ENCODE assay signal across 8 cellular contexts in the genomic region with DNA sequence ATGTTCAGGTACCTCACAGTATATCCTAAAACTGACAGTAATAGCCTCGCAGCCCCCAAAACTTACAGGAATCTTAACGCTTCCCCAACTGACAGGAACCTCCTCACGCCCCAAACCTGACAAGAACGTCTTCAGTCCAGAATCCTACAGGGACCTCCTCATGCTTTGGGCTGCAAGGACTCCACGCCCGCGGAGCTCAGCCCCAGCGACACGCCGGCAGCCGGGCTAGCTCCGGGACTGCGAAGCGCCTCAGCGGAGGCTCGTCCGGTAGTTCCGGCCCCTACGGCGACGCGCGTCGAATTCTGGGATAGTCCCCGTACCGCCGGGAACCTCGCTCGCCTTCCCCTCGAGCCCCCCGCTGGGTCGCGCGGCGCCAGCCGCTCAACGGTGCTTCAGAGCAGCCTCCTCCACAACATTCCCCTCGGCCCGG. TPM values are rescaled to one million over a fixed set of nuclear protein-coding genes. Genes with fewer than 3 reads are reported as not detected.
DNase-seq lines count a peak whose midpoint lies in the region; ATAC-seq, FAIRE-seq and TF ChIP-seq lines count a peak whose summit lies in the region.

No MANE protein-coding gene starts in this region.

- WGBS in IMR-90 (ENCODE audit: extremely low coverage in 2 of 2, insufficient read length in 1 of 2), 2 experiments: 48% methylated on average over 33 of the region's 39 CpGs; no CpG with 5 or more reads in 1 of the 2 experiments
- WGBS in thyroid gland, 2 donors: 0% methylated on average over 2 of the region's 39 CpGs; no CpG with 5 or more reads in 1 of the 2 donors

- peak overlapping the region; percentile 62 for H4K91ac ChIP-seq in IMR-90 (ENCODE audit: insufficient read depth, low read depth, low read length)

- peak overlapping the region; percentile 96 for H2AFZ ChIP-seq in IMR-90 (replicated peaks; ENCODE audit: low read length, poor library complexity)

- H3K27ac Mint-ChIP-seq in activated CD4-positive, alpha-beta T cell treated with anti-CD3 and anti-CD28 coated beads, Interleukin-2, amount 10 ng/mL, durations not matched to agents 24 days and 14 days: peak overlapping the region; percentile 98

- H3K4me1 ChIP-seq in IMR-90 (ENCODE audit: control insufficient read depth, insufficient read depth, low read length) (no peaks in the 10 kb centered on the region; the same call in 1 of the 2 replicates), muscle layer of colon (ENCODE audit: insufficient read depth, low read length) (no peaks in the 10 kb centered on the region), thyroid gland (peaks cover 0 to 6% of the 10 kb centered on the region in 2 donors)

- ATAC-seq in GM21390 (IDR thresholded peaks at IDR 0.05; ENCODE audit: unreplicated experiment) (peak; percentile 12), IMR-90 (ENCODE audit: low read depth) (peak; percentile 24)

- H2BK20ac ChIP-seq in IMR-90 (ENCODE audit: low read depth, low read length): no peak overlapping the region

- peak overlapping the region; percentile 78 for H3K18ac ChIP-seq in IMR-90 (ENCODE audit: low read depth, low read length)

- no TSS peak for BruUV-seq in IMR-90 (replicated peaks; lab: Mats Ljungman, UMichigan)

- no peaks in the 10 kb centered on the region for H3K9me3 ChIP-seq in IMR-90 (ENCODE audit: control insufficient read depth, insufficient read depth, low read length)
- no peaks in the 10 kb centered on the region for H3K9me3 ChIP-seq in muscle layer of colon (ENCODE audit: low read length)
- no peaks in the 10 kb centered on the region for H3K9me3 ChIP-seq in thyroid gland

- H2AK5ac ChIP-seq in IMR-90 (ENCODE audit: low read depth, low read length): no peak overlapping the region

- H3K9me3 Mint-ChIP-seq in activated CD4-positive, alpha-beta T cell treated with anti-CD3 and anti-CD28 coated beads, Interleukin-2, amount 10 ng/mL, durations not matched to agents 24 days and 14 days: no peaks in the 10 kb centered on the region

- peak overlapping the region; percentile 91 for H3K9ac ChIP-seq in IMR-90 (ENCODE audit: low read depth, low read length)
- H3K9ac ChIP-seq in muscle layer of colon (ENCODE audit: low read length): peak overlapping the region; percentile 29

- H3K9me1 ChIP-seq in IMR-90 (ENCODE audit: insufficient read depth, low read length): 0 out of 2 replicates have a peak, but pooled peaks cover 4% of the 10 kb centered on the region

- POLR2A ChIA-PET in IMR-90 (lab: Charles Lee; ENCODE audit: unreplicated experiment): interaction anchor here (0.5 kb wide), 1 partner anchor 300 kb away, joined by 4 read pairs; no protein-coding TSS in a partner anchor

- H3K27ac ChIP-seq in IMR-90 (ENCODE audit: insufficient read depth, low read length): peak overlapping the region; percentile 91
- H3K27ac ChIP-seq in muscle layer of colon (ENCODE audit: low read depth, low read length): peak overlapping the region; percentile 80
- peak overlapping the region; percentile 85 to 96 (median 86) for H3K27ac ChIP-seq in thyroid gland

- DNase-seq in GM04503 (ENCODE audit: low read depth): peak; percentile 3
- peak; percentile 10 for DNase-seq in IMR-90
- DNase-seq in activated CD4-positive, alpha-beta T cell treated with anti-CD3 and anti-CD28 coated beads, Interleukin-2, amount 10 ng/mL, durations not matched to agents 24 days and 14 days: peak; percentile 83
- DNase-seq in epithelial cell of proximal tubule (ENCODE audit: low read depth): no peak
- DNase-seq in thyroid gland: peak; percentile 30
- no peak for DNase-seq in D721Med (ENCODE audit: insufficient read length, low spot score)

- H3K4me3 ChIP-seq in IMR-90 (ENCODE audit: insufficient read depth, low read depth, low read length) (peak overlapping the region; percentile 100), epithelial cell of proximal tubule (ENCODE audit: low read depth, low read length) (peak overlapping the region; percentile 79), muscle layer of colon (ENCODE audit: low read depth in 1 of 2, low read length in 2 of 2) (peak overlapping the region; percentile 55 to 57), thyroid gland (replicated peaks in 1 of 3) (peak overlapping the region in 2 of 3 donors; percentile 42 to 68)

- intact Hi-C loops in IMR-90 (cut with micrococcal nuclease): loop anchor here (2.0 to 5.0 kb wide), 2 partner anchors 139 to 361 kb away; partner anchors contain the start of gene FAM120C
- intact Hi-C loops in activated CD4-positive, alpha-beta T cell treated with anti-CD3 and anti-CD28 coated beads, Interleukin-2, amount 10 ng/mL, durations not matched to agents 24 days and 14 days (cut with micrococcal nuclease): loop anchor here (1.0 to 10.0 kb wide), 9 partner anchors 135 to 1119 kb away; partner anchors contain the start of genes FAM120C, RIBC1, SMC1A and TSPYL2
- intact Hi-C loops in thyroid gland (cut with DNase I): no loop called here

- H3K36me3 ChIP-seq in IMR-90 (ENCODE audit: control insufficient read depth, insufficient read depth, low read length) (peaks cover 3% of the 10 kb centered on the region), muscle layer of colon (ENCODE audit: insufficient read depth, low read length) (peaks cover 5% of the 10 kb centered on the region), thyroid gland (peaks cover 0 to 9% of the 10 kb centered on the region in 2 donors)

- TF ChIP-seq RAD21 in IMR-90 (IDR thresholded peaks at IDR 0.05; ENCODE audit: low read length): no peak

- peak overlapping the region; percentile 45 for H3K4ac ChIP-seq in IMR-90 (ENCODE audit: low read depth, low read length)

- peak overlapping the region; percentile 83 for H2BK5ac ChIP-seq in IMR-90 (ENCODE audit: low read depth, low read length, poor library complexity, severe bottlenecking)

- H3K79me1 ChIP-seq in IMR-90 (ENCODE audit: low read depth in 1 of 2, low read length in 2 of 2): peaks cover 0 to 6% of the 10 kb centered on the region in 2 experiments; a peak in 1 of 4 replicates

- dilution Hi-C loops in IMR-90 (cut with HindIII; ENCODE audit: low sequenced_read_pairs, unreplicated experiment): no loop called here

- peak overlapping the region; percentile 98 for H3K4me2 ChIP-seq in IMR-90 (ENCODE audit: low read depth, low read length)

- H2AK9ac ChIP-seq in IMR-90 (replicated peaks; ENCODE audit: low read depth, low read length, poor library complexity): peak overlapping the region; percentile 92

- H3K23ac ChIP-seq in IMR-90 (ENCODE audit: low read depth, low read length): peak overlapping the region; percentile 89

- TF ChIP-seq CTCF in IMR-90 (conservative IDR thresholded peaks at IDR 0.05; ENCODE audit: low read depth, low read length) (no peak), epithelial cell of proximal tubule (conservative IDR thresholded peaks at IDR 0.05; ENCODE audit: low read depth, low read length) (no peak), thyroid gland (IDR thresholded peaks at IDR 0.05) (no peak), D721Med (IDR thresholded peaks at IDR 0.05; ENCODE audit: insufficient read depth, missing control alignments) (no peak)

- H3K27me3 ChIP-seq in IMR-90 (ENCODE audit: control insufficient read depth, insufficient read depth, low read length) (no peaks in the 10 kb centered on the region), muscle layer of colon (ENCODE audit: control insufficient read depth in 1 of 2, insufficient read depth in 2 of 2, low read length in 2 of 2) (peaks cover 0 to 1% of the 10 kb centered on the region in 2 donors), thyroid gland (no peaks in the 10 kb centered on the region)

- peaks cover 22% of the 10 kb centered on the region for H3K36me3 Mint-ChIP-seq in activated CD4-positive, alpha-beta T cell treated with anti-CD3 and anti-CD28 coated beads, Interleukin-2, amount 10 ng/mL, durations not matched to agents 24 days and 14 days (ENCODE audit: low read depth)

- FAIRE-seq in D721Med (lab: Jason Lieb, UNC): no peak

- peak overlapping the region; percentile 12 for H3K14ac ChIP-seq in IMR-90 (replicated peaks; ENCODE audit: low read depth, low read length)

- H4K8ac ChIP-seq in IMR-90 (ENCODE audit: low read depth in 2 of 2, low read length in 2 of 2): peak overlapping the region; percentile 46 to 87; a peak in 3 of 4 replicates

- H4K20me1 ChIP-seq in IMR-90 (ENCODE audit: insufficient read depth, low read length): no peaks in the 10 kb centered on the region

- TF ChIP-seq POLR2A in IMR-90 (IDR thresholded peaks at IDR 0.05; ENCODE audit: low read depth, low read length): no peak
- no peak for TF ChIP-seq POLR2A in thyroid gland (IDR thresholded peaks at IDR 0.05)

- CTCF ChIA-PET in IMR-90 (lab: Yijun Ruan, JAX): no interaction called here

- H3K56ac ChIP-seq in IMR-90 (ENCODE audit: extremely low read depth, insufficient read depth, low read length): peak overlapping the region; percentile 82; the same call in 1 of the 2 replicates

- H3K4me1 Mint-ChIP-seq in activated CD4-positive, alpha-beta T cell treated with anti-CD3 and anti-CD28 coated beads, Interleukin-2, amount 10 ng/mL, durations not matched to agents 24 days and 14 days: peaks cover 16% of the 10 kb centered on the region

- no peaks in the 10 kb centered on the region for H3K27me3 Mint-ChIP-seq in activated CD4-positive, alpha-beta T cell treated with anti-CD3 and anti-CD28 coated beads, Interleukin-2, amount 10 ng/mL, durations not matched to agents 24 days and 14 days

- in situ Hi-C loops in IMR-90 (cut with MboI; ENCODE audit: low sequenced_read_pairs): loop anchor here (25.0 kb wide), 1 partner anchor 394 kb away; the partner anchor contains the start of gene TSR2

- H4K5ac ChIP-seq in IMR-90 (ENCODE audit: low read depth, low read length): peak overlapping the region; percentile 79

- no peak overlapping the region for H2BK15ac ChIP-seq in IMR-90 (ENCODE audit: low read depth, low read length)

- H2BK120ac ChIP-seq in IMR-90 (ENCODE audit: low read depth, low read length): no peak overlapping the region

- peak overlapping the region; percentile 93 for H3K4me3 Mint-ChIP-seq in activated CD4-positive, alpha-beta T cell treated with anti-CD3 and anti-CD28 coated beads, Interleukin-2, amount 10 ng/mL, durations not matched to agents 24 days and 14 days

TF ChIP-seq in IMR-90, 13 proteins besides CTCF, POLR2A, EP300 and RAD21 (continues in another document):
- TF ChIP-seq MXI1 (IDR thresholded peaks at IDR 0.05; ENCODE audit: borderline replicate concordance, low read depth, low read length): peak; percentile 51; the same call in 1 of the 2 replicates

RNA-seq across cellular contexts. Expression of gene PHF8, which starts 0.6 kb away (rescaled TPM):
- 11.4 and 15.2 TPM in 2 replicates for total RNA-seq in IMR-90 (2012; rRNA removed)
- 9.1 and 12.8 TPM in 2 replicates for polyA plus RNA-seq in IMR-90 (2012; rRNA removed)
- polyA plus RNA-seq in IMR-90 (2012; cell fraction: cytosol; rRNA removed): 4.6 and 10.6 TPM in 2 replicates
- 22.3 and 29.7 TPM in 2 replicates for polyA plus RNA-seq in IMR-90 (2012; cell fraction: nucleus; rRNA removed; ENCODE audit: low replicate concordance)
- 50.7 and 53.4 TPM in 2 replicates for total RNA-seq in activated CD4-positive, alpha-beta T cell treated with anti-CD3 and anti-CD28 coated beads, Interleukin-2, amount 10 ng/mL, durations not matched to agents 24 days and 14 days
- 8.5 and 10.9 TPM in 2 replicates for total RNA-seq in epithelial cell of proximal tubule
- 10 to 100 TPM; 30.4 to 89.5 (median 36.3) TPM for total RNA-seq in thyroid gland

Comparison
In these comparisons a context has a peak if more than half of its experiments do, and no peak if none do; other contexts are left out.
1. DNase-seq: peak in GM04503 (single experiment), IMR-90 (single experiment), activated CD4-positive, alpha-beta T cell treated with anti-CD3 and anti-CD28 coated beads, Interleukin-2, amount 10 ng/mL, durations not matched to agents 24 days and 14 days (single experiment) and thyroid gland (2 of 2); none in epithelial cell of proximal tubule (single experiment) and D721Med (single experiment).
2. Peak in every context shown above with its lines, with median percentiles within 50 percentile points of each other: H3K27ac ChIP-seq and H3K4me3 ChIP-seq.